In genomic region chr16:50570808-50571598, GRCh38 we compare ENCODE assay signal across 1 cellular context.
TF ChIP-seq lines count a peak whose summit lies in the region.

No MANE protein-coding gene starts in this region.

TF ChIP-seq in HepG2, 621 proteins besides CTCF, POLR2A, EP300 and RAD21 (continued from another document):
- no peak for TF ChIP-seq NR3C1 (CRISPR knock-in tag; IDR thresholded peaks at IDR 0.05)
